In genomic region chrX:112851161-112851779, GRCh38 we compare ENCODE assay signal across 1 cellular context.
A peak's percentile ranks its signal among the peaks of the same experiment; 100 is the strongest.
TF ChIP-seq lines count a peak whose summit lies in the region.

No MANE protein-coding gene starts in this region.

TF ChIP-seq in HEK293, 187 proteins besides CTCF, POLR2A, EP300 and RAD21 (continued from another document):
- TF ChIP-seq, protein P1, sequence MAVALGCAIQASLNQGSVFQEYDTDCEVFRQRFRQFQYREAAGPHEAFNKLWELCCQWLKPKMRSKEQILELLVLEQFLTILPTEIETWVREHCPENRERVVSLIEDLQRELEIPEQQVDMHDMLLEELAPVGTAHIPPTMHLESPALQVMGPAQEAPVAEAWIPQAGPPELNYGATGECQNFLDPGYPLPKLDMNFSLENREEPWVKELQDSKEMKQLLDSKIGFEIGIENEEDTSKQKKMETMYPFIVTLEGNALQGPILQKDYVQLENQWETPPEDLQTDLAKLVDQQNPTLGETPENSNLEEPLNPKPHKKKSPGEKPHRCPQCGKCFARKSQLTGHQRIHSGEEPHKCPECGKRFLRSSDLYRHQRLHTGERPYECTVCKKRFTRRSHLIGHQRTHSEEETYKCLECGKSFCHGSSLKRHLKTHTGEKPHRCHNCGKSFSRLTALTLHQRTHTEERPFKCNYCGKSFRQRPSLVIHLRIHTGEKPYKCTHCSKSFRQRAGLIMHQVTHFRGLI (tag by site-specific recombination; IDR thresholded peaks at IDR 0.05): no peak
- TF ChIP-seq GLIS1 (tag by site-specific recombination; IDR thresholded peaks at IDR 0.05) (peak; percentile 40; the same call in 1 of the 2 replicates), TSHZ1 (tag by site-specific recombination; IDR thresholded peaks at IDR 0.05; ENCODE audit: borderline replicate concordance) (no peak), GFI1B (tag by site-specific recombination; IDR thresholded peaks at IDR 0.05) (no peak), ZNF792 (tag by site-specific recombination; IDR thresholded peaks at IDR 0.05) (no peak), EGR2 (tag by site-specific recombination; IDR thresholded peaks at IDR 0.05; ENCODE audit: low read depth) (peak; percentile 49; the same call in 1 of the 2 replicates), ZNF26 (tag by site-specific recombination; IDR thresholded peaks at IDR 0.05) (no peak), ZNF529 (tag by site-specific recombination; IDR thresholded peaks at IDR 0.05; ENCODE audit: insufficient replicate concordance) (no peak), ZNF114 (tag by site-specific recombination; IDR thresholded peaks at IDR 0.05) (no peak), ZNF654 (tag by site-specific recombination; IDR thresholded peaks at IDR 0.05; ENCODE audit: low read depth) (no peak), ZNF549 (tag by site-specific recombination; IDR thresholded peaks at IDR 0.05) (no peak), PRDM6 (tag by site-specific recombination; IDR thresholded peaks at IDR 0.05) (peak; percentile 35), ZNF621 (tag by site-specific recombination; IDR thresholded peaks at IDR 0.05) (no peak), ZNF501 (tag by site-specific recombination; IDR thresholded peaks at IDR 0.05) (no peak), KLF7 (tag by site-specific recombination; IDR thresholded peaks at IDR 0.05; ENCODE audit: borderline replicate concordance) (peak; percentile 75; the same call in 1 of the 2 replicates), ZNF514 (tag by site-specific recombination; IDR thresholded peaks at IDR 0.05) (no peak), ZBTB8A (tag by site-specific recombination; IDR thresholded peaks at IDR 0.05) (no peak), ZNF707 (tag by site-specific recombination; IDR thresholded peaks at IDR 0.05) (no peak), ZNF341 (tag by site-specific recombination; IDR thresholded peaks at IDR 0.05; ENCODE audit: low read depth) (no peak), FEZF1 (tag by site-specific recombination; IDR thresholded peaks at IDR 0.05) (no peak), RBAK (tag by site-specific recombination; IDR thresholded peaks at IDR 0.05) (no peak), ZNF174 (tag by site-specific recombination; IDR thresholded peaks at IDR 0.05) (no peak), ZNF600 (tag by site-specific recombination; IDR thresholded peaks at IDR 0.05) (no peak), BCL11B (tag by site-specific recombination; IDR thresholded peaks at IDR 0.05; ENCODE audit: low read depth) (no peak), ZFHX2 (tag by site-specific recombination; conservative IDR thresholded peaks at IDR 0.05) (peak; percentile 25; the same call in 1 of the 2 replicates), ZNF140 (tag by site-specific recombination; IDR thresholded peaks at IDR 0.05) (no peak), ZNF660 (tag by site-specific recombination; IDR thresholded peaks at IDR 0.05) (no peak), GLI4 (tag by site-specific recombination; IDR thresholded peaks at IDR 0.05) (no peak), ZNF510 (tag by site-specific recombination; IDR thresholded peaks at IDR 0.05; ENCODE audit: insufficient replicate concordance) (no peak)
- TF ChIP-seq, protein P2, sequence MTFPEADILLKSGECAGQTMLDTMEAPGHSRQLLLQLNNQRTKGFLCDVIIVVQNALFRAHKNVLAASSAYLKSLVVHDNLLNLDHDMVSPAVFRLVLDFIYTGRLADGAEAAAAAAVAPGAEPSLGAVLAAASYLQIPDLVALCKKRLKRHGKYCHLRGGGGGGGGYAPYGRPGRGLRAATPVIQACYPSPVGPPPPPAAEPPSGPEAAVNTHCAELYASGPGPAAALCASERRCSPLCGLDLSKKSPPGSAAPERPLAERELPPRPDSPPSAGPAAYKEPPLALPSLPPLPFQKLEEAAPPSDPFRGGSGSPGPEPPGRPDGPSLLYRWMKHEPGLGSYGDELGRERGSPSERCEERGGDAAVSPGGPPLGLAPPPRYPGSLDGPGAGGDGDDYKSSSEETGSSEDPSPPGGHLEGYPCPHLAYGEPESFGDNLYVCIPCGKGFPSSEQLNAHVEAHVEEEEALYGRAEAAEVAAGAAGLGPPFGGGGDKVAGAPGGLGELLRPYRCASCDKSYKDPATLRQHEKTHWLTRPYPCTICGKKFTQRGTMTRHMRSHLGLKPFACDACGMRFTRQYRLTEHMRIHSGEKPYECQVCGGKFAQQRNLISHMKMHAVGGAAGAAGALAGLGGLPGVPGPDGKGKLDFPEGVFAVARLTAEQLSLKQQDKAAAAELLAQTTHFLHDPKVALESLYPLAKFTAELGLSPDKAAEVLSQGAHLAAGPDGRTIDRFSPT (tag by site-specific recombination; IDR thresholded peaks at IDR 0.05): no peak
- TF ChIP-seq, protein P3, sequence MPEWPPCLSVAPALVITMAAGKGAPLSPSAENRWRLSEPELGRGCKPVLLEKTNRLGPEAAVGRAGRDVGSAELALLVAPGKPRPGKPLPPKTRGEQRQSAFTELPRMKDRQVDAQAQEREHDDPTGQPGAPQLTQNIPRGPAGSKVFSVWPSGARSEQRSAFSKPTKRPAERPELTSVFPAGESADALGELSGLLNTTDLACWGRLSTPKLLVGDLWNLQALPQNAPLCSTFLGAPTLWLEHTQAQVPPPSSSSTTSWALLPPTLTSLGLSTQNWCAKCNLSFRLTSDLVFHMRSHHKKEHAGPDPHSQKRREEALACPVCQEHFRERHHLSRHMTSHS (tag by site-specific recombination; IDR thresholded peaks at IDR 0.05): no peak
- TF ChIP-seq, protein P4, sequence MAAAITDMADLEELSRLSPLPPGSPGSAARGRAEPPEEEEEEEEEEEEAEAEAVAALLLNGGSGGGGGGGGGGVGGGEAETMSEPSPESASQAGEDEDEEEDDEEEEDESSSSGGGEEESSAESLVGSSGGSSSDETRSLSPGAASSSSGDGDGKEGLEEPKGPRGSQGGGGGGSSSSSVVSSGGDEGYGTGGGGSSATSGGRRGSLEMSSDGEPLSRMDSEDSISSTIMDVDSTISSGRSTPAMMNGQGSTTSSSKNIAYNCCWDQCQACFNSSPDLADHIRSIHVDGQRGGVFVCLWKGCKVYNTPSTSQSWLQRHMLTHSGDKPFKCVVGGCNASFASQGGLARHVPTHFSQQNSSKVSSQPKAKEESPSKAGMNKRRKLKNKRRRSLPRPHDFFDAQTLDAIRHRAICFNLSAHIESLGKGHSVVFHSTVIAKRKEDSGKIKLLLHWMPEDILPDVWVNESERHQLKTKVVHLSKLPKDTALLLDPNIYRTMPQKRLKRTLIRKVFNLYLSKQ (tag by site-specific recombination; IDR thresholded peaks at IDR 0.05; ENCODE audit: borderline replicate concordance): no peak
- TF ChIP-seq, protein P5, sequence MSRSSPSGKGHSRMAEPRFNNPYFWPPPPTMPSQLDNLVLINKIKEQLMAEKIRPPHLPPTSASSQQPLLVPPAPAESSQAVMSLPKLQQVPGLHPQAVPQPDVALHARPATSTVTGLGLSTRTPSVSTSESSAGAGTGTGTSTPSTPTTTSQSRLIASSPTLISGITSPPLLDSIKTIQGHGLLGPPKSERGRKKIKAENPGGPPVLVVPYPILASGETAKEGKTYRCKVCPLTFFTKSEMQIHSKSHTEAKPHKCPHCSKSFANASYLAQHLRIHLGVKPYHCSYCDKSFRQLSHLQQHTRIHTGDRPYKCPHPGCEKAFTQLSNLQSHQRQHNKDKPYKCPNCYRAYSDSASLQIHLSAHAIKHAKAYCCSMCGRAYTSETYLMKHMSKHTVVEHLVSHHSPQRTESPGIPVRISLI (tag by site-specific recombination; IDR thresholded peaks at IDR 0.05): no peak
- TF ChIP-seq, protein P6, sequence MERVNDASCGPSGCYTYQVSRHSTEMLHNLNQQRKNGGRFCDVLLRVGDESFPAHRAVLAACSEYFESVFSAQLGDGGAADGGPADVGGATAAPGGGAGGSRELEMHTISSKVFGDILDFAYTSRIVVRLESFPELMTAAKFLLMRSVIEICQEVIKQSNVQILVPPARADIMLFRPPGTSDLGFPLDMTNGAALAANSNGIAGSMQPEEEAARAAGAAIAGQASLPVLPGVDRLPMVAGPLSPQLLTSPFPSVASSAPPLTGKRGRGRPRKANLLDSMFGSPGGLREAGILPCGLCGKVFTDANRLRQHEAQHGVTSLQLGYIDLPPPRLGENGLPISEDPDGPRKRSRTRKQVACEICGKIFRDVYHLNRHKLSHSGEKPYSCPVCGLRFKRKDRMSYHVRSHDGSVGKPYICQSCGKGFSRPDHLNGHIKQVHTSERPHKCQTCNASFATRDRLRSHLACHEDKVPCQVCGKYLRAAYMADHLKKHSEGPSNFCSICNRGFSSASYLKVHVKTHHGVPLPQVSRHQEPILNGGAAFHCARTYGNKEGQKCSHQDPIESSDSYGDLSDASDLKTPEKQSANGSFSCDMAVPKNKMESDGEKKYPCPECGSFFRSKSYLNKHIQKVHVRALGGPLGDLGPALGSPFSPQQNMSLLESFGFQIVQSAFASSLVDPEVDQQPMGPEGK (tag by site-specific recombination; IDR thresholded peaks at IDR 0.05): no peak
- TF ChIP-seq, protein P7, sequence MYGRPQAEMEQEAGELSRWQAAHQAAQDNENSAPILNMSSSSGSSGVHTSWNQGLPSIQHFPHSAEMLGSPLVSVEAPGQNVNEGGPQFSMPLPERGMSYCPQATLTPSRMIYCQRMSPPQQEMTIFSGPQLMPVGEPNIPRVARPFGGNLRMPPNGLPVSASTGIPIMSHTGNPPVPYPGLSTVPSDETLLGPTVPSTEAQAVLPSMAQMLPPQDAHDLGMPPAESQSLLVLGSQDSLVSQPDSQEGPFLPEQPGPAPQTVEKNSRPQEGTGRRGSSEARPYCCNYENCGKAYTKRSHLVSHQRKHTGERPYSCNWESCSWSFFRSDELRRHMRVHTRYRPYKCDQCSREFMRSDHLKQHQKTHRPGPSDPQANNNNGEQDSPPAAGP (tag by site-specific recombination; IDR thresholded peaks at IDR 0.05): no peak
TF ChIP-seq in HEK293: peak in this region for 12.
